In the genomic region with DNA sequence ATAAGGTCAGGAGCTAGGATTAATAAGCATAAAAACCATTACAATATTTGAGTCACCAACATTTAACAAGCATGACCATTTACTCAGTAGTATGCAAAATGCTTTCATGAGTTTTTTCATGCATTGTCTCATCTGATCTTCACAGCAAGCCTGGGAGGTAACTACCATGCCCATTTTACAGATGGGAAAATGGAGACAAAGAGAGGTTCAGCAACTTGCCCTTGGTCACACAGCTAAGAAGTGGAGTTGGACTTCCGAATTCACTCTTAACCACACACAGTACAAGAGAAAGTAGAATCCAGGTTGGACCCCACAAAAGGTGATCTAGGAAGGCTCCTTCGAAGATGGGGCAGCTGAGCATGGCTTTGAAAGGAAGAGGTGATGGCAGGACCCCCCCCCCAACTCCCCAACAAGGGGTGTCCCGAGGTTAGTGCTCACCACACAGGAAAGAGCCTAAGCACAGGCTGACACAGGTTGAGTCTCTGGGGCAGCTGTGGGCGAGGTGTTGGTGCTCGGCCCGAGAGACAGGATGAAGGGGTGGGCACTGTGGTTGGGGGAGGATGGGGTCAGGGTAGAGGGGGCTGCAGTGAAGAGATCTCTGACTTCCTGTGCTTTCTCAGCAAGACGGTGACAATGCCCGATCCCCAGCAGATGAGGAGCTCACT, we compare ENCODE assay signal across 10 cellular contexts.
DNase-seq lines count a peak whose midpoint lies in the region; ATAC-seq and TF ChIP-seq lines count a peak whose summit lies in the region.
"Had no signal": no experiment of that assay in that cellular context is flagged by ENCODE, and none has a peak within 500 bp of the region (broad histone marks: within the 10 kb centered on the region; RNA-seq: fewer than 3 reads in every experiment).

No MANE protein-coding gene starts in this region.

- H3K27me3 Mint-ChIP-seq in activated T-cell treated with anti-CD3 and anti-CD28 coated beads, Interleukin-2, amount 50 U/mL, for 24 hours: no peaks in the 10 kb centered on the region

- peaks cover 55% of the 10 kb centered on the region for H3K36me3 Mint-ChIP-seq in activated T-cell treated with anti-CD3 and anti-CD28 coated beads, Interleukin-2, amount 50 U/mL, for 24 hours (ENCODE audit: low read depth)

- WGBS in thyroid gland, 2 donors: 83 to 85% methylated on average over 8 of the region's 8 CpGs

- H3K27ac ChIP-seq in layer of hippocampus (ENCODE audit: low read depth, low read length) (peak overlapping the region; percentile 60), thoracic aorta (peak overlapping the region; percentile 99 to 100), thyroid gland (no peak overlapping the region)
- H3K27ac ChIP-seq: SJSA1 had no signal

- H3K9me3 Mint-ChIP-seq in activated T-cell treated with anti-CD3 and anti-CD28 coated beads, Interleukin-2, amount 50 U/mL, for 24 hours: no peaks in the 10 kb centered on the region

- TF ChIP-seq CTCF in thoracic aorta (IDR thresholded peaks at IDR 0.05): no peak
- no peak for TF ChIP-seq CTCF in thyroid gland (IDR thresholded peaks at IDR 0.05)

- TF ChIP-seq POLR2A in thyroid gland (IDR thresholded peaks at IDR 0.05): no peak

- ATAC-seq in thoracic aorta (ENCODE audit: insufficient number of reproducible peaks, low FRiP score, low read depth) (no peak), HG02970 (IDR thresholded peaks at IDR 0.05; ENCODE audit: low FRiP score, unreplicated experiment) (no peak)

- H3K36me3 ChIP-seq in thoracic aorta (no peaks in the 10 kb centered on the region), thyroid gland (no peaks in the 10 kb centered on the region)

- H3K9me3 ChIP-seq in thoracic aorta (no peaks in the 10 kb centered on the region), thyroid gland (no peaks in the 10 kb centered on the region)
- H3K9me3 ChIP-seq: SJSA1 had no signal

- H3K4me1 ChIP-seq in thoracic aorta (ENCODE audit: control insufficient read depth in 1 of 2, low read depth in 2 of 2): peaks cover 45 to 67% of the 10 kb centered on the region in 2 donors
- peaks cover 0 to 21% of the 10 kb centered on the region in 2 donors for H3K4me1 ChIP-seq in thyroid gland

- H3K27me3 ChIP-seq in layer of hippocampus (ENCODE audit: control insufficient read depth, insufficient read depth, low read length) (no peaks in the 10 kb centered on the region), thoracic aorta (replicated peaks; ENCODE audit: insufficient read depth) (no peaks in the 10 kb centered on the region), thyroid gland (no peaks in the 10 kb centered on the region)
- H3K27me3 ChIP-seq: SJSA1 had no signal

- peak; percentile 37 for DNase-seq in activated T-cell treated with anti-CD3 and anti-CD28 coated beads for 48 hours (ENCODE audit: low read depth)
- no peak for DNase-seq in activated T-cell treated with anti-CD3 and anti-CD28 coated beads for 4 hours
- DNase-seq in activated T-cell treated with anti-CD3 and anti-CD28 coated beads, Interleukin-2, amount 50 U/mL, for 24 hours: peak; percentile 56
- no peak for DNase-seq in thoracic aorta (ENCODE audit: low spot score)
- no peak for DNase-seq in thyroid gland
- DNase-seq in DMS53 (lab: John Stamatoyannopoulos, UW): no peak
- DNase-seq: nucleus accumbens had no signal

- H3K4me3 ChIP-seq in thoracic aorta: no peak overlapping the region
- no peak overlapping the region for H3K4me3 ChIP-seq in thyroid gland (replicated peaks in 1 of 3)
- H3K4me3 ChIP-seq: SJSA1 had no signal

- peak overlapping the region; percentile 92 for H3K27ac Mint-ChIP-seq in activated T-cell treated with anti-CD3 and anti-CD28 coated beads, Interleukin-2, amount 50 U/mL, for 24 hours

- H3K4me3 Mint-ChIP-seq in activated T-cell treated with anti-CD3 and anti-CD28 coated beads, Interleukin-2, amount 50 U/mL, for 24 hours: peak overlapping the region; percentile 61

- peaks cover 93% of the 10 kb centered on the region for H3K4me1 Mint-ChIP-seq in activated T-cell treated with anti-CD3 and anti-CD28 coated beads, Interleukin-2, amount 50 U/mL, for 24 hours (ENCODE audit: low read depth)

- intact Hi-C loops in thyroid gland (cut with DNase I): no loop called here

Comparison
In these comparisons a context has a peak if more than half of its experiments do, and no peak if none do; other contexts are left out.
1. DNase-seq: peak in activated T-cell treated with anti-CD3 and anti-CD28 coated beads for 48 hours (single experiment) and activated T-cell treated with anti-CD3 and anti-CD28 coated beads, Interleukin-2, amount 50 U/mL, for 24 hours (single experiment); none in activated T-cell treated with anti-CD3 and anti-CD28 coated beads for 4 hours (single experiment), thoracic aorta (single experiment), thyroid gland (0 of 2) and DMS53 (single experiment).
2. H3K27ac ChIP-seq: peak in layer of hippocampus (single experiment) and thoracic aorta (2 of 2); none in thyroid gland (0 of 3).